17 cellular contexts compared by ENCODE assay signal in the genomic region with DNA sequence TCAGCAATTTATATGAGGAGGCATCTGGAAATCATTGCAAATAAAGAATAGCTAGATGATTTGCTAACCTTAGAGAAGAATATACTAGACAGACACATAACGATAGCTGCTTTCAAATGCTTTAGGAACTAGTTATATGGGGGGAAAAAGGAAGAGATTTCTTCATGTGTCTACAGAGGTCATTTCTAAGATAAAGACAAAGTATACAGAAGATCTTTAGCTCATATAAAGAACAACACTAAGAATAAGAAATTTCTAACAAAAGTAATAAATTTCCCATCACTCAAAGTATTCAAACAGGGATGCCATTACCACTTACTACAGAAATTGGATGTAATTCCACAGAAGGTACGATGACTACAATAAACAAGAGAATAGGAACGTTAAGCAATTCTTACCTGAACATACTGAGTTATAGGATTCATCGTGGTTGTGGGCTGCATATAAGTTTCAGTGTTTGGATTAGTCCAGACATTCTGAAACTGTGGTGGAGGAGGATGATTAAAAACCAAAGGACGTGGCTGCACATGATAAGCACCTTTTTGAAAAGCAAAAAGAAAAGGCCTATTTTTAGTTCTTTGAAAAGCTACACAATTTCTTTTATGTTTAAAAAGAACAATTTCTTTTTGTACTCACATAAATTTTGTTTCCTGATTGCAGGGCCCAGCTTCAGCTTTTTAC. TPM values are rescaled to one million over a fixed set of nuclear protein-coding genes. Genes with fewer than 3 reads are reported as not detected.
DNase-seq lines count a peak whose midpoint lies in the region; ATAC-seq and TF ChIP-seq lines count a peak whose summit lies in the region.
"Had no signal": no experiment of that assay in that cellular context is flagged by ENCODE, and none has a peak within 500 bp of the region (broad histone marks: within the 10 kb centered on the region; RNA-seq: fewer than 3 reads in every experiment).

No MANE protein-coding gene starts in this region.

- no peak overlapping the region for H3K4me3 ChIP-seq in mucosa of descending colon
- H3K4me3 ChIP-seq: adrenal gland, left ventricle myocardium inferior had no signal

- no peaks in the 10 kb centered on the region for H3K4me1 ChIP-seq in mucosa of descending colon (ENCODE audit: low read depth)
- H3K4me1 ChIP-seq: adrenal gland had no signal

- H3K36me3 Mint-ChIP-seq in activated CD4-positive, alpha-beta T cell treated with anti-CD3 and anti-CD28 coated beads for 36 hours (ENCODE audit: low read depth), result no peaks in the 10 kb centered on the region
- H3K36me3 Mint-ChIP-seq in activated T-helper 2 cell treated with anti-CD3 and anti-CD28 coated beads, Interferon-gamma antibody, Interleukin-2, Interleukin-4, amounts not matched to agents 10 μg/mL and 5 μg/mL and 100 μg/mL, durations not matched to agents 14 hours and 24 hours and 36 hours (ENCODE audit: low read depth), result no peaks in the 10 kb centered on the region
- H3K36me3 Mint-ChIP-seq: CD8-positive, alpha-beta memory T cell had no signal

- no peaks in the 10 kb centered on the region for H3K36me3 ChIP-seq in mucosa of descending colon (ENCODE audit: low read depth)
- H3K36me3 ChIP-seq: adrenal gland, left ventricle myocardium inferior had no signal

- no peaks in the 10 kb centered on the region for H3K9me3 Mint-ChIP-seq in activated CD4-positive, alpha-beta T cell treated with anti-CD3 and anti-CD28 coated beads for 36 hours (ENCODE audit: low read depth)
- H3K9me3 Mint-ChIP-seq in activated T-helper 2 cell treated with anti-CD3 and anti-CD28 coated beads, Interferon-gamma antibody, Interleukin-2, Interleukin-4, amounts not matched to agents 10 μg/mL and 5 μg/mL and 100 μg/mL, durations not matched to agents 14 hours and 24 hours and 36 hours, result no peaks in the 10 kb centered on the region
- H3K9me3 Mint-ChIP-seq: CD8-positive, alpha-beta memory T cell had no signal

- POLR2A ChIA-PET in activated CD4-positive, alpha-beta T cell treated with anti-CD3 and anti-CD28 coated beads for 36 hours (lab: Charles Lee), result interaction anchor here (0.5 to 0.7 kb wide), 2 partner anchors 289 to 640 kb away, joined by 4 to 7 read pairs; no protein-coding TSS in a partner anchor

- peak; percentile 59 for DNase-seq in activated CD4-positive, alpha-beta T cell treated with anti-CD3 and anti-CD28 coated beads for 36 hours
- no peak for DNase-seq in activated CD4-positive, alpha-beta T cell treated with anti-CD3 and anti-CD28 coated beads, Interleukin-2, amount 50 U/mL, for 4 hours
- DNase-seq in activated T-helper 2 cell treated with anti-CD3 and anti-CD28 coated beads, Interferon-gamma antibody, Interleukin-2, Interleukin-4, amounts not matched to agents 10 μg/mL and 5 μg/mL and 100 μg/mL, durations not matched to agents 14 hours and 24 hours and 36 hours (ENCODE audit: low spot score), result no peak
- DNase-seq in NCI-H510A treated with DMSO at 0.1 percent for 48 hours (lab: John Stamatoyannopoulos, UW) (no peak), mucosa of descending colon (no peak), NCI-H774 (lab: John Stamatoyannopoulos, UW) (no peak)
- DNase-seq: 8988T; activated CD4-positive, CD25-positive, alpha-beta regulatory T cell; adrenal gland; CD8-positive, alpha-beta memory T cell; left ventricle myocardium inferior; SK-N-SH had no signal

- no peak overlapping the region for H3K4me3 Mint-ChIP-seq in activated CD4-positive, alpha-beta T cell treated with anti-CD3 and anti-CD28 coated beads for 36 hours
- H3K4me3 Mint-ChIP-seq in activated T-helper 2 cell treated with anti-CD3 and anti-CD28 coated beads, Interferon-gamma antibody, Interleukin-2, Interleukin-4, amounts not matched to agents 10 μg/mL and 5 μg/mL and 100 μg/mL, durations not matched to agents 14 hours and 24 hours and 36 hours (ENCODE audit: low read depth), result peak overlapping the region; percentile 41
- H3K4me3 Mint-ChIP-seq: CD8-positive, alpha-beta memory T cell had no signal

- CTCF ChIA-PET in activated CD4-positive, alpha-beta T cell treated with anti-CD3 and anti-CD28 coated beads for 36 hours (lab: Charles Lee), result interaction anchor here (0.6 to 2.2 kb wide), 8 partner anchors 17 to 402 kb away, joined by 3 to 9 read pairs (median 3); a partner anchor contains a TSS

- ATAC-seq in activated CD4-positive, alpha-beta T cell treated with anti-CD3 and anti-CD28 coated beads for 36 hours, result peak; percentile 94
- ATAC-seq in GM21360 (IDR thresholded peaks at IDR 0.05; ENCODE audit: unreplicated experiment) (peak; percentile 63), HG03095 (IDR thresholded peaks at IDR 0.05; ENCODE audit: unreplicated experiment) (peak; percentile 73), mucosa of descending colon (no peak)
- ATAC-seq: esophagus mucosa had no signal

- TF ChIP-seq CTCF in mucosa of descending colon (IDR thresholded peaks at IDR 0.05), result no peak

- intact Hi-C loops in activated CD4-positive, alpha-beta T cell treated with anti-CD3 and anti-CD28 coated beads for 36 hours (cut with DNase I, micrococcal nuclease), result loop anchor here (1.0 to 5.0 kb wide), 11 partner anchors 146 to 556 kb away; a partner anchor contains a TSS
- intact Hi-C loops in activated T-helper 2 cell treated with anti-CD3 and anti-CD28 coated beads, Interferon-gamma antibody, Interleukin-2, Interleukin-4, amounts not matched to agents 10 μg/mL and 5 μg/mL and 100 μg/mL, durations not matched to agents 14 hours and 24 hours and 36 hours (cut with micrococcal nuclease), result loop anchor here (1.0 to 5.0 kb wide), 9 partner anchors 200 to 586 kb away; a partner anchor contains a TSS
- intact Hi-C loops in mucosa of descending colon (cut with DNase I, micrococcal nuclease), result no loop called here

- H3K27me3 Mint-ChIP-seq in activated CD4-positive, alpha-beta T cell treated with anti-CD3 and anti-CD28 coated beads for 36 hours, result peaks cover 24% of the 10 kb centered on the region
- peaks cover 54% of the 10 kb centered on the region for H3K27me3 Mint-ChIP-seq in activated T-helper 2 cell treated with anti-CD3 and anti-CD28 coated beads, Interferon-gamma antibody, Interleukin-2, Interleukin-4, amounts not matched to agents 10 μg/mL and 5 μg/mL and 100 μg/mL, durations not matched to agents 14 hours and 24 hours and 36 hours (ENCODE audit: low read depth)

- no peaks in the 10 kb centered on the region for H3K9me3 ChIP-seq in mucosa of descending colon
- H3K9me3 ChIP-seq: adrenal gland, left ventricle myocardium inferior, SK-N-SH had no signal

- peaks cover 24% of the 10 kb centered on the region for H3K4me1 Mint-ChIP-seq in activated CD4-positive, alpha-beta T cell treated with anti-CD3 and anti-CD28 coated beads for 36 hours
- peaks cover 32% of the 10 kb centered on the region for H3K4me1 Mint-ChIP-seq in activated T-helper 2 cell treated with anti-CD3 and anti-CD28 coated beads, Interferon-gamma antibody, Interleukin-2, Interleukin-4, amounts not matched to agents 10 μg/mL and 5 μg/mL and 100 μg/mL, durations not matched to agents 14 hours and 24 hours and 36 hours (ENCODE audit: low read depth)

- H3K27ac Mint-ChIP-seq in activated CD4-positive, alpha-beta T cell treated with anti-CD3 and anti-CD28 coated beads for 36 hours, result peak overlapping the region; percentile 38
- peak overlapping the region; percentile 46 for H3K27ac Mint-ChIP-seq in activated T-helper 2 cell treated with anti-CD3 and anti-CD28 coated beads, Interferon-gamma antibody, Interleukin-2, Interleukin-4, amounts not matched to agents 10 μg/mL and 5 μg/mL and 100 μg/mL, durations not matched to agents 14 hours and 24 hours and 36 hours
- H3K27ac Mint-ChIP-seq: CD8-positive, alpha-beta memory T cell had no signal

RNA-seq across cellular contexts. Expression of a gene that starts 8.7 kb away (rescaled TPM):
- total RNA-seq in activated CD4-positive, alpha-beta T cell treated with anti-CD3 and anti-CD28 coated beads for 36 hours, result not detected
- not detected in 2 replicates for total RNA-seq in activated T-helper 2 cell treated with anti-CD3 and anti-CD28 coated beads, Interferon-gamma antibody, Interleukin-2, Interleukin-4, amounts not matched to agents 10 μg/mL and 5 μg/mL and 100 μg/mL, durations not matched to agents 14 hours and 24 hours and 36 hours
- total RNA-seq in mucosa of descending colon, result under 1 TPM in 1 of 3 donors, not detected in 2; 0.22 TPM
- total RNA-seq: adrenal gland, esophagus mucosa, left ventricle myocardium inferior, MCF 10A, urinary bladder had no signal

Comparison
In these comparisons a context has a peak if more than half of its experiments do, and no peak if none do; other contexts are left out.
1. intact Hi-C loops: an anchor here in activated CD4-positive, alpha-beta T cell treated with anti-CD3 and anti-CD28 coated beads for 36 hours (1.0 to 5.0 kb wide) and activated T-helper 2 cell treated with anti-CD3 and anti-CD28 coated beads, Interferon-gamma antibody, Interleukin-2, Interleukin-4, amounts not matched to agents 10 μg/mL and 5 μg/mL and 100 μg/mL, durations not matched to agents 14 hours and 24 hours and 36 hours (1.0 to 5.0 kb wide); none called in mucosa of descending colon.